1 cellular context compared by ENCODE assay signal in genomic region chr17:10172241-10172741, GRCh38.
TF ChIP-seq lines count a peak whose summit lies in the region.

No MANE protein-coding gene starts in this region.

TF ChIP-seq in GM12878, 131 proteins besides CTCF, POLR2A, EP300 and RAD21 (continued from another document):
- no peak for TF ChIP-seq PRDM15 (CRISPR knock-in tag; IDR thresholded peaks at IDR 0.05)
- TF ChIP-seq RCOR1 (conservative IDR thresholded peaks at IDR 0.05; ENCODE audit: low read depth, low read length): no peak
- no peak for TF ChIP-seq ZNF687 (IDR thresholded peaks at IDR 0.05)
- TF ChIP-seq NR2F1 (conservative IDR thresholded peaks at IDR 0.05): no peak
- TF ChIP-seq BHLHE40 (IDR thresholded peaks at IDR 0.05; ENCODE audit: borderline replicate concordance in 1 of 2, low read depth in 2 of 2, low read length in 1 of 2): no peak
- no peak for TF ChIP-seq KDM1A (IDR thresholded peaks at IDR 0.05; ENCODE audit: borderline replicate concordance)
- no peak for TF ChIP-seq RBBP5 (conservative IDR thresholded peaks at IDR 0.05)
- TF ChIP-seq RELA (IDR thresholded peaks at IDR 0.05; ENCODE audit: borderline replicate concordance, partially characterized antibody): no peak
- TF ChIP-seq ZSCAN29 (IDR thresholded peaks at IDR 0.05): no peak
- no peak for TF ChIP-seq DPF2 (IDR thresholded peaks at IDR 0.05)
- no peak for TF ChIP-seq ETV6 (conservative IDR thresholded peaks at IDR 0.05 in 1 of 2, IDR thresholded peaks at IDR 0.05 in 1 of 2; ENCODE audit: borderline replicate concordance in 1 of 2, low read depth in 1 of 2)
- no peak for TF ChIP-seq NRF1 (conservative IDR thresholded peaks at IDR 0.05; ENCODE audit: low read depth, low read length)
- no peak for TF ChIP-seq RB1 (IDR thresholded peaks at IDR 0.05; ENCODE audit: borderline replicate concordance)
- no peak for TF ChIP-seq TCF3 (IDR thresholded peaks at IDR 0.05; ENCODE audit: borderline replicate concordance, insufficient read depth, low read depth, low read length)
- TF ChIP-seq NFIC (IDR thresholded peaks at IDR 0.05; ENCODE audit: low read depth, low read length): no peak
- TF ChIP-seq CREM (IDR thresholded peaks at IDR 0.05; ENCODE audit: low read depth): no peak
- TF ChIP-seq TARDBP (IDR thresholded peaks at IDR 0.05; ENCODE audit: borderline replicate concordance): no peak
